8 cellular contexts compared by ENCODE assay signal in genomic region chr16:27690604-27691003, GRCh38.
DNase-seq lines count a peak whose midpoint lies in the region; ATAC-seq and TF ChIP-seq lines count a peak whose summit lies in the region.

No MANE protein-coding gene starts in this region.

- dilution Hi-C loops in mammary epithelial cell (cut with HindIII; ENCODE audit: low sequenced_read_pairs) = no loop called here

- DNase-seq in activated CD4-positive, alpha-beta T cell treated with anti-CD3 and anti-CD28 coated beads, Interleukin-2, amount 10 ng/mL, durations not matched to agents 7 days and 5 days = peak; percentile 33
- no peak for DNase-seq in activated CD4-positive, alpha-beta T cell treated with anti-CD3 and anti-CD28 coated beads for 4 hours
- DNase-seq in NB4 (ENCODE audit: low read depth) (peak; percentile 50), mammary epithelial cell (no peak), mesenteric fat pad (ENCODE audit: low spot score) (peak; percentile 64), SW 1271 (lab: John Stamatoyannopoulos, UW) (no peak), omental fat pad (ENCODE audit: low spot score) (no peak)

- H3K9ac ChIP-seq in mammary epithelial cell (ENCODE audit: insufficient read depth, low read length) = no peak overlapping the region

- H3K4me3 Mint-ChIP-seq in activated CD4-positive, alpha-beta T cell treated with anti-CD3 and anti-CD28 coated beads, Interleukin-2, amount 10 ng/mL, durations not matched to agents 7 days and 5 days = no peak overlapping the region

- CTCF ChIA-PET in activated CD4-positive, alpha-beta T cell treated with anti-CD3 and anti-CD28 coated beads, Interleukin-2, amount 10 ng/mL, durations not matched to agents 7 days and 5 days (lab: Charles Lee) = interaction anchor here (1.0 to 2.1 kb wide), 3 partner anchors 11 to 22 kb away, joined by 3 to 8 read pairs (median 3); no protein-coding TSS in a partner anchor
- CTCF ChIA-PET in mammary epithelial cell (lab: Charles Lee; ENCODE audit: low non-redundant PET) = interaction anchor here (0.6 to 0.7 kb wide), 2 partner anchors 344 to 564 kb away, joined by 4 to 8 read pairs; no protein-coding TSS in a partner anchor

- intact Hi-C loops in mammary epithelial cell (cut with micrococcal nuclease) = loop anchor here (1.0 to 5.0 kb wide), 4 partner anchors 177 to 380 kb away; partner anchors contain the start of gene GSG1L

- H3K9me3 Mint-ChIP-seq in activated CD4-positive, alpha-beta T cell treated with anti-CD3 and anti-CD28 coated beads, Interleukin-2, amount 10 ng/mL, durations not matched to agents 7 days and 5 days = no peaks in the 10 kb centered on the region

- in situ Hi-C loops in mammary epithelial cell (cut with MboI; ENCODE audit: low sequenced_read_pairs in 2 of 2) = no loop called here

- H3K4me3 ChIP-seq in NB4 (ENCODE audit: low read depth, low read length) = no peak overlapping the region
- no peak overlapping the region for H3K4me3 ChIP-seq in mammary epithelial cell (replicated peaks in 1 of 3; ENCODE audit: insufficient read depth in 1 of 3, low read depth in 2 of 3, low read length in 3 of 3)

- no peak overlapping the region for H3K27ac ChIP-seq in mammary epithelial cell (ENCODE audit: insufficient read depth, low read depth, low read length)

- H4K20me1 ChIP-seq in mammary epithelial cell (ENCODE audit: insufficient read depth, low read length) = no peaks in the 10 kb centered on the region

- no peak overlapping the region for H2AFZ ChIP-seq in mammary epithelial cell (ENCODE audit: low read depth, low read length)

- H3K36me3 ChIP-seq in mammary epithelial cell (ENCODE audit: insufficient read depth, low read length) = no peaks in the 10 kb centered on the region

- POLR2A ChIA-PET in activated CD4-positive, alpha-beta T cell treated with anti-CD3 and anti-CD28 coated beads, Interleukin-2, amount 10 ng/mL, durations not matched to agents 7 days and 5 days (lab: Charles Lee) = no interaction called here

- BruUV-seq in mammary epithelial cell (replicated peaks; lab: Mats Ljungman, UMichigan) = no TSS peak

- no peak overlapping the region for H3K27ac Mint-ChIP-seq in activated CD4-positive, alpha-beta T cell treated with anti-CD3 and anti-CD28 coated beads, Interleukin-2, amount 10 ng/mL, durations not matched to agents 7 days and 5 days

- no peaks in the 10 kb centered on the region for H3K9me3 ChIP-seq in mammary epithelial cell (replicated peaks; ENCODE audit: insufficient read depth, low read length)

- TF ChIP-seq POLR2A in NB4 (IDR thresholded peaks at IDR 0.05; ENCODE audit: extremely low read depth, insufficient read length) = no peak

- H3K79me2 ChIP-seq in mammary epithelial cell (ENCODE audit: insufficient read depth, low read length) = no peaks in the 10 kb centered on the region

- 91% methylated on average over 3 of the region's 3 CpGs for WGBS in mammary epithelial cell (ENCODE audit: low coverage, missing lambda C conversion rate)

- H3K27me3 Mint-ChIP-seq in activated CD4-positive, alpha-beta T cell treated with anti-CD3 and anti-CD28 coated beads, Interleukin-2, amount 10 ng/mL, durations not matched to agents 7 days and 5 days = no peaks in the 10 kb centered on the region

- no peaks in the 10 kb centered on the region for H3K4me1 ChIP-seq in mammary epithelial cell (ENCODE audit: insufficient read depth, low read length)

- no peaks in the 10 kb centered on the region for H3K36me3 Mint-ChIP-seq in activated CD4-positive, alpha-beta T cell treated with anti-CD3 and anti-CD28 coated beads, Interleukin-2, amount 10 ng/mL, durations not matched to agents 7 days and 5 days (ENCODE audit: low read depth)

- no peak for ATAC-seq in GM21717 (IDR thresholded peaks at IDR 0.05; ENCODE audit: unreplicated experiment)
- no peak for ATAC-seq in omental fat pad (ENCODE audit: low FRiP score)

- H3K4me1 Mint-ChIP-seq in activated CD4-positive, alpha-beta T cell treated with anti-CD3 and anti-CD28 coated beads, Interleukin-2, amount 10 ng/mL, durations not matched to agents 7 days and 5 days = peaks cover 3% of the 10 kb centered on the region

- H3K4me2 ChIP-seq in mammary epithelial cell (ENCODE audit: insufficient read depth, low read depth, low read length) = no peak overlapping the region

- peak; percentile 81 for TF ChIP-seq CTCF in NB4 (IDR thresholded peaks at IDR 0.05; ENCODE audit: low read depth, low read length)
- peak; percentile 30 to 45 for TF ChIP-seq CTCF in mammary epithelial cell (conservative IDR thresholded peaks at IDR 0.05 in 1 of 2, IDR thresholded peaks at IDR 0.05 in 1 of 2; ENCODE audit: extremely low read depth in 1 of 2, insufficient read depth in 1 of 2, low read depth in 1 of 2, low read length in 2 of 2)
- no peak for TF ChIP-seq CTCF in omental fat pad (IDR thresholded peaks at IDR 0.05)

- no peaks in the 10 kb centered on the region for H3K27me3 ChIP-seq in mammary epithelial cell (ENCODE audit: insufficient read depth, low read length)

Comparison
In these comparisons a context has a peak if more than half of its experiments do, and no peak if none do; other contexts are left out.
1. DNase-seq: peak in activated CD4-positive, alpha-beta T cell treated with anti-CD3 and anti-CD28 coated beads, Interleukin-2, amount 10 ng/mL, durations not matched to agents 7 days and 5 days (single experiment), NB4 (single experiment) and mesenteric fat pad (single experiment); none in activated CD4-positive, alpha-beta T cell treated with anti-CD3 and anti-CD28 coated beads for 4 hours (0 of 2), mammary epithelial cell (single experiment), SW 1271 (0 of 2) and omental fat pad (single experiment).
2. CTCF ChIP-seq: peak in NB4 (single experiment) and mammary epithelial cell (2 of 2); none in omental fat pad (0 of 3).